ENCODE assay signal across 1 cellular context in genomic region chr20:35699127-35699913, GRCh38.
A peak's percentile ranks its signal among the peaks of the same experiment; 100 is the strongest.
TF ChIP-seq lines count a peak whose summit lies in the region.

Gene NFS1, minus strand, starts transcription at chr20:35699352. Its CDS starts 64 bp downstream, at chr20:35699288.
Gene ROMO1, plus strand, starts transcription at chr20:35699405. Its CDS starts 228 bp downstream, at chr20:35699633.

TF ChIP-seq in SK-N-SH, 30 proteins besides CTCF, POLR2A, EP300 and RAD21 (continued from another document):
- TF ChIP-seq USF1 (IDR thresholded peaks at IDR 0.05; ENCODE audit: borderline replicate concordance, low read depth) (no peak), MAX (IDR thresholded peaks at IDR 0.05; ENCODE audit: low read depth) (no peak), ELF1 (IDR thresholded peaks at IDR 0.05) (peak; percentile 81), SIN3A (IDR thresholded peaks at IDR 0.05; ENCODE audit: borderline replicate concordance, low read depth, low read length) (peak; percentile 87), IRF3 (IDR thresholded peaks at IDR 0.05; ENCODE audit: low read depth, low read length) (no peak), GATA2 (CRISPR knock-in tag; IDR thresholded peaks at IDR 0.05) (no peak), MXI1 (IDR thresholded peaks at IDR 0.05; ENCODE audit: low read depth, low read length) (peak; percentile 96), ZBTB33 (IDR thresholded peaks at IDR 0.05; ENCODE audit: borderline replicate concordance, low read depth) (peak; percentile 43; the same call in 1 of the 2 replicates), NFIC (IDR thresholded peaks at IDR 0.05; ENCODE audit: borderline replicate concordance) (no peak), YY1 (IDR thresholded peaks at IDR 0.05; ENCODE audit: low read depth) (0 out of 2 replicates have a peak, but pooled peaks have one; percentile 47), TEAD4 (IDR thresholded peaks at IDR 0.05; ENCODE audit: borderline replicate concordance, insufficient read depth) (no peak), FOSL2 (IDR thresholded peaks at IDR 0.05; ENCODE audit: borderline replicate concordance, low read depth) (no peak), SMC3 (IDR thresholded peaks at IDR 0.05; ENCODE audit: low read depth, low read length) (peak; percentile 23; the same call in 1 of the 2 replicates)
TF ChIP-seq in SK-N-SH: peak in this region for 14.
